19 cellular contexts compared by ENCODE assay signal in the genomic region with DNA sequence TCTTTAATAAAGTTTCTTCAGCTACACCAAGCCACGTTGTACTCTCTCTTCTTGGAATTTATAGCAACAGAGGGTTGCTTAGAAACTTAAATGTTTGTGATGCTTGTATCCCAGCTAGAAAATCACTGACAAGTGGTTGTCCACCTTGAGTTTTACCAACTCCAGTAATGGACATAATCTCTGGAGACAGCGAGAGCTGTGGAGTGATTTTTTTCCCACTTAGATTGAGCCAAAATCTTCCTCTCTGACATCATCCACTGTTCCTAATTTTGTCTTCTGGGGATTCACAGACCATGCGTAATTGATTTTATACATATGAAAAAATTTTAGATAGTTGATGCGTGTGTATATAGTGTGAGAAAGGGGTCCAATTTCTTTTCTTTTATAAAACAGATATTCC. TPM values are rescaled to one million over a fixed set of nuclear protein-coding genes. Genes with fewer than 3 reads are reported as not detected.
A peak's percentile ranks its signal among the peaks of the same experiment; 100 is the strongest.
DNase-seq lines count a peak whose midpoint lies in the region; ATAC-seq and TF ChIP-seq lines count a peak whose summit lies in the region.
"Had no signal": no experiment of that assay in that cellular context is flagged by ENCODE, and none has a peak within 500 bp of the region (broad histone marks: within the 10 kb centered on the region; RNA-seq: fewer than 3 reads in every experiment).

No MANE protein-coding gene starts in this region.

- H3K4me3 Mint-ChIP-seq in activated naive CD4-positive, alpha-beta T cell treated with anti-CD3 and anti-CD28 coated beads for 36 hours = no peak overlapping the region
- H3K4me3 Mint-ChIP-seq: CD4-positive, alpha-beta T cell had no signal

- no peak overlapping the region for H3K27ac ChIP-seq in GM23248
- H3K27ac ChIP-seq: A549, KMS-11 had no signal

- peaks cover 13% of the 10 kb centered on the region; the same call in 1 of the 2 replicates for H3K4me1 ChIP-seq in GM23248 (ENCODE audit: insufficient read depth)
- H3K4me1 ChIP-seq: A549, Peyer's patch had no signal

- H2AFZ ChIP-seq in GM23248 = peak overlapping the region; percentile 29; the same call in 1 of the 2 replicates

- H3K79me2 ChIP-seq in GM23248 (ENCODE audit: insufficient read depth) = no peaks in the 10 kb centered on the region

- POLR2A ChIA-PET in AG04449 (lab: Yijun Ruan, JAX) = no interaction called here

- no peaks in the 10 kb centered on the region for H3K36me3 ChIP-seq in GM23248 (ENCODE audit: low read depth)
- H3K36me3 ChIP-seq: Peyer's patch had no signal

- no peaks in the 10 kb centered on the region for H3K27me3 ChIP-seq in GM23248 (replicated peaks; ENCODE audit: insufficient read depth)
- H3K27me3 ChIP-seq: Peyer's patch had no signal

- TF ChIP-seq CTCF in AG04449 (IDR thresholded peaks at IDR 0.05; ENCODE audit: insufficient read depth, low read length, missing control alignments) = no peak
- no peak for TF ChIP-seq CTCF in fibroblast of the aortic adventitia (IDR thresholded peaks at IDR 0.05; ENCODE audit: insufficient read depth, low read length)

- peak overlapping the region; percentile 28 for H3K4me2 ChIP-seq in GM23248 (ENCODE audit: unreplicated experiment)
- H3K4me2 ChIP-seq: A549, KMS-11 had no signal

- CTCF ChIA-PET in AG04449 (lab: Yijun Ruan, JAX) = interaction anchor here (1.7 kb wide), 1 partner anchor 11 kb away, joined by 11 read pairs; no protein-coding TSS in a partner anchor
- CTCF ChIA-PET in activated naive CD4-positive, alpha-beta T cell treated with anti-CD3 and anti-CD28 coated beads for 36 hours (lab: Charles Lee) = interaction anchor here (1.2 kb wide), 1 partner anchor 12 kb away, joined by 3 read pairs; no protein-coding TSS in a partner anchor

- H3K4me3 ChIP-seq in AG04449 (ENCODE audit: low read depth, low read length) = no peak overlapping the region
- no peak overlapping the region for H3K4me3 ChIP-seq in GM23248
- no peak overlapping the region for H3K4me3 ChIP-seq in fibroblast of the aortic adventitia (ENCODE audit: low read depth, low read length)
- H3K4me3 ChIP-seq: A549, Peyer's patch had no signal

- H3F3A ChIP-seq in GM23248 (ENCODE audit: insufficient read depth) = no peaks in the 10 kb centered on the region

- intact Hi-C loops in activated naive CD4-positive, alpha-beta T cell treated with anti-CD3 and anti-CD28 coated beads for 36 hours (cut with micrococcal nuclease) = no loop called here

- 9 to 11% methylated on average over 4 of the region's 4 CpGs for WGBS in GM23248 (ENCODE audit: low coverage in 1 of 2, low lambda C conversion rate in 2 of 2, missing lambda C conversion rate in 2 of 2), 2 experiments

- no peaks in the 10 kb centered on the region for H3K9me3 Mint-ChIP-seq in activated naive CD4-positive, alpha-beta T cell treated with anti-CD3 and anti-CD28 coated beads for 36 hours
- H3K9me3 Mint-ChIP-seq: CD4-positive, alpha-beta T cell had no signal

- no peak for ATAC-seq in HG03378 (IDR thresholded peaks at IDR 0.05; ENCODE audit: unreplicated experiment)
- ATAC-seq: A549, HepG2 had no signal

- H3K9me3 ChIP-seq in GM23248 (ENCODE audit: low read depth) = no peaks in the 10 kb centered on the region
- H3K9me3 ChIP-seq: A549, Peyer's patch had no signal

- no peaks in the 10 kb centered on the region for H3K9me2 ChIP-seq in GM23248 (ENCODE audit: insufficient read depth)

- no peaks in the 10 kb centered on the region for H4K20me1 ChIP-seq in GM23248 (ENCODE audit: insufficient read depth)

- H3K36me3 Mint-ChIP-seq in activated naive CD4-positive, alpha-beta T cell treated with anti-CD3 and anti-CD28 coated beads for 36 hours (ENCODE audit: low read depth) = no peaks in the 10 kb centered on the region

- H3K27ac Mint-ChIP-seq in activated naive CD4-positive, alpha-beta T cell treated with anti-CD3 and anti-CD28 coated beads for 36 hours = no peak overlapping the region
- H3K27ac Mint-ChIP-seq: CD4-positive, alpha-beta T cell had no signal

- peaks cover 4% of the 10 kb centered on the region for H3K27me3 Mint-ChIP-seq in activated naive CD4-positive, alpha-beta T cell treated with anti-CD3 and anti-CD28 coated beads for 36 hours (ENCODE audit: low read depth)
- H3K27me3 Mint-ChIP-seq: CD4-positive, alpha-beta T cell had no signal

- H3K9ac ChIP-seq in GM23248 = peak overlapping the region; percentile 7; the same call in 1 of the 2 replicates
- H3K9ac ChIP-seq: KMS-11 had no signal

- in situ Hi-C loops in GM23248 (cut with MboI) = no loop called here

- DNase-seq in AG04449 (ENCODE audit: low read depth, low spot score) (peak; percentile 12), GM23248 (peak; percentile 53), fibroblast of the aortic adventitia (ENCODE audit: low read depth) (peak; percentile 20), myocyte (ENCODE audit: low read depth) (peak; percentile 17)
- DNase-seq in activated CD4-positive, alpha-beta T cell treated with anti-CD3 and anti-CD28 coated beads, Interleukin-2, amount 50 U/mL, for 48 hours = no peak
- no peak for DNase-seq in activated naive CD4-positive, alpha-beta T cell treated with anti-CD3 and anti-CD28 coated beads for 36 hours
- DNase-seq: CD4-positive, alpha-beta T cell; H7; NCI-H1105; NCI-H187 treated with DMSO at 0.1 percent for 48 hours; NCI-H510A; NCI-H82; Peyer's patch; SIG-M5 had no signal

- H3K4me1 Mint-ChIP-seq in activated naive CD4-positive, alpha-beta T cell treated with anti-CD3 and anti-CD28 coated beads for 36 hours (ENCODE audit: low read depth) = no peaks in the 10 kb centered on the region

RNA-seq across cellular contexts. Expression of gene ECT2L, which starts 8.0 kb away (rescaled TPM):
- not detected in 2 replicates for total RNA-seq in GM23248 (2014; rRNA removed; shearing (Covaris generic))
- not detected in 2 replicates for polyA plus RNA-seq in GM23248 (2016; fragmentation: Nextera tagmentation; extraction: Ambion mirVana)
- under 0.01 and 3.3 TPM in 2 replicates for total RNA-seq in fibroblast of the aortic adventitia (ENCODE audit: low replicate concordance)
- total RNA-seq in myocyte = not detected in 2 replicates
- 0.13 TPM for polyA plus RNA-seq in myocyte (2012)
- total RNA-seq in activated naive CD4-positive, alpha-beta T cell treated with anti-CD3 and anti-CD28 coated beads for 36 hours = not detected
- total RNA-seq: CD4-positive, alpha-beta T cell; HepG2; MCF 10A had no signal

RNA-seq across cellular contexts. Expression of gene CCDC28A, which starts 30.3 kb away (rescaled TPM):
- 10.4 and 18.2 TPM in 2 replicates for total RNA-seq in GM23248 (2014; rRNA removed; shearing (Covaris generic))
- polyA plus RNA-seq in GM23248 (2016; fragmentation: Nextera tagmentation; extraction: Ambion mirVana) = 14.6 and 15.9 TPM in 2 replicates
- total RNA-seq in fibroblast of the aortic adventitia (ENCODE audit: low replicate concordance) (8.9 and 11.7 TPM in 2 replicates), myocyte (4.4 and 6.7 TPM in 2 replicates)
- polyA plus RNA-seq in myocyte (2012) = 10.0 TPM
- total RNA-seq in activated naive CD4-positive, alpha-beta T cell treated with anti-CD3 and anti-CD28 coated beads for 36 hours = 10 to 100 TPM; 18.9 to 19.2 TPM

Comparison
In these comparisons a context has a peak if more than half of its experiments do, and no peak if none do; other contexts are left out.
1. DNase-seq: peak in AG04449 (single experiment), GM23248 (single experiment), fibroblast of the aortic adventitia (single experiment) and myocyte (single experiment); none in activated CD4-positive, alpha-beta T cell treated with anti-CD3 and anti-CD28 coated beads, Interleukin-2, amount 50 U/mL, for 48 hours (0 of 2) and activated naive CD4-positive, alpha-beta T cell treated with anti-CD3 and anti-CD28 coated beads for 36 hours (single experiment).